ENCODE assay signal across 12 cellular contexts in genomic region chr6:63663147-63663877, GRCh38. TPM values are rescaled to one million over a fixed set of nuclear protein-coding genes. Genes with fewer than 3 reads are reported as not detected.
DNase-seq lines count a peak whose midpoint lies in the region; ATAC-seq and TF ChIP-seq lines count a peak whose summit lies in the region.
"Had no signal": no experiment of that assay in that cellular context is flagged by ENCODE, and none has a peak within 500 bp of the region (broad histone marks: within the 10 kb centered on the region; RNA-seq: fewer than 3 reads in every experiment).

No MANE protein-coding gene starts in this region.

- TF ChIP-seq CTCF in CD8-positive, alpha-beta T cell (IDR thresholded peaks at IDR 0.05), result no peak
- TF ChIP-seq CTCF in omental fat pad (IDR thresholded peaks at IDR 0.05), result no peak

- peak overlapping the region; percentile 61 for H3K27ac Mint-ChIP-seq in CD8-positive, alpha-beta T cell

- H3K27me3 Mint-ChIP-seq in CD8-positive, alpha-beta T cell (ENCODE audit: low read depth), result no peaks in the 10 kb centered on the region
- H3K27me3 Mint-ChIP-seq: brain had no signal

- POLR2A ChIA-PET in CD8-positive, alpha-beta T cell (lab: Charles Lee), result no interaction called here

- no peak for DNase-seq in CD8-positive, alpha-beta T cell
- DNase-seq in LoVo (ENCODE audit: low spot score) (peak; percentile 8), dermis blood vessel endothelial cell (peak; percentile 49), omental fat pad (ENCODE audit: low spot score) (no peak)
- DNase-seq in NK-92 treated with Interleukin-12 subunit alpha and Interleukin-12 subunit beta, amount 100 ng/mL, for 24 hours (lab: John Stamatoyannopoulos, UW), result no peak
- DNase-seq: activated CD4-positive, alpha-beta T cell treated with anti-CD3 and anti-CD28 coated beads for 48 hours; GDM1 had no signal

- no peaks in the 10 kb centered on the region for H3K36me3 ChIP-seq in CD8-positive, alpha-beta T cell (ENCODE audit: insufficient read depth, low read length)
- H3K36me3 ChIP-seq: prostate gland had no signal

- peaks cover 7% of the 10 kb centered on the region for H3K36me3 Mint-ChIP-seq in CD8-positive, alpha-beta T cell

- H3K4me3 Mint-ChIP-seq in CD8-positive, alpha-beta T cell, result peak overlapping the region; percentile 12
- H3K4me3 Mint-ChIP-seq: brain had no signal

- no peak for ATAC-seq in CD8-positive, alpha-beta T cell
- peak; percentile 96 for ATAC-seq in omental fat pad (ENCODE audit: low FRiP score)
- no peak for ATAC-seq in GM19351 (IDR thresholded peaks at IDR 0.05; ENCODE audit: unreplicated experiment)
- ATAC-seq in HG02623 (IDR thresholded peaks at IDR 0.05; ENCODE audit: unreplicated experiment), result no peak
- ATAC-seq in GM21367 (IDR thresholded peaks at IDR 0.05; ENCODE audit: unreplicated experiment), result no peak

- H3K4me1 ChIP-seq in CD8-positive, alpha-beta T cell (ENCODE audit: insufficient read depth, low read length), result peaks cover 36% of the 10 kb centered on the region
- H3K4me1 ChIP-seq: prostate gland had no signal

- peaks cover 81% of the 10 kb centered on the region for H3K4me1 Mint-ChIP-seq in CD8-positive, alpha-beta T cell (ENCODE audit: low read depth)

- CTCF ChIA-PET in CD8-positive, alpha-beta T cell (lab: Charles Lee), result interaction anchor here (2.1 kb wide), 1 partner anchor 65 kb away, joined by 6 read pairs; no protein-coding TSS in a partner anchor

- H3K9me3 ChIP-seq in CD8-positive, alpha-beta T cell (ENCODE audit: low read length), result no peaks in the 10 kb centered on the region
- H3K9me3 ChIP-seq: prostate gland had no signal

- H3K4me3 ChIP-seq in CD8-positive, alpha-beta T cell (ENCODE audit: low read depth, low read length), result no peak overlapping the region
- H3K4me3 ChIP-seq: prostate gland had no signal

- H3K27ac ChIP-seq in CD8-positive, alpha-beta T cell (ENCODE audit: low read depth, low read length), result no peak overlapping the region
- H3K27ac ChIP-seq: prostate gland had no signal

- H3K27me3 ChIP-seq in CD8-positive, alpha-beta T cell (ENCODE audit: insufficient read depth, low read length), result no peaks in the 10 kb centered on the region

- intact Hi-C loops in CD8-positive, alpha-beta T cell (cut with DNase I, micrococcal nuclease), result loop anchor here in 1 of 2 experiments (1.0 to 2.0 kb wide), 2 partner anchors 8 to 15 kb away; no protein-coding TSS in a partner anchor

- no peaks in the 10 kb centered on the region for H3K9me3 Mint-ChIP-seq in CD8-positive, alpha-beta T cell
- H3K9me3 Mint-ChIP-seq: brain had no signal

RNA-seq across cellular contexts. Expression of gene PHF3, which starts 27.7 kb away (rescaled TPM):
- total RNA-seq in CD8-positive, alpha-beta T cell, result 100 to 1,000 TPM; 123 to 126 TPM
- total RNA-seq in dermis blood vessel endothelial cell (53.4 and 67.9 TPM in 2 replicates), omental fat pad (10 to 100 TPM; 37.7 to 68.9 (median 58.4) TPM)

Comparison
In these comparisons a context has a peak if more than half of its experiments do, and no peak if none do; other contexts are left out.
1. DNase-seq: peak in LoVo (single experiment) and dermis blood vessel endothelial cell (single experiment); none in CD8-positive, alpha-beta T cell (0 of 7), omental fat pad (single experiment) and NK-92 treated with Interleukin-12 subunit alpha and Interleukin-12 subunit beta, amount 100 ng/mL, for 24 hours (single experiment).